8 cellular contexts compared by ENCODE assay signal in genomic region chr3:128617557-128618397, GRCh38. TPM values are rescaled to one million over a fixed set of nuclear protein-coding genes. Genes with fewer than 3 reads are reported as not detected.
A peak's percentile ranks its signal among the peaks of the same experiment; 100 is the strongest.
DNase-seq lines count a peak whose midpoint lies in the region; ATAC-seq, FAIRE-seq and TF ChIP-seq lines count a peak whose summit lies in the region.

No MANE protein-coding gene starts in this region.

- H3K9ac ChIP-seq in OCI-LY3 (ENCODE audit: low read length) = peak overlapping the region; percentile 84
- H3K9ac ChIP-seq in muscle layer of colon (ENCODE audit: low read length) = peak overlapping the region; percentile 68

- no peak for FAIRE-seq in D721Med (lab: Jason Lieb, UNC)

- H3K27me3 ChIP-seq in OCI-LY3 (ENCODE audit: low read depth, low read length) (no peaks in the 10 kb centered on the region), muscle layer of colon (ENCODE audit: control insufficient read depth in 1 of 2, insufficient read depth in 2 of 2, low read length in 2 of 2) (no peaks in the 10 kb centered on the region)

- H3K36me3 ChIP-seq in OCI-LY3 (replicated peaks; ENCODE audit: low read depth, low read length) (peaks cover 40% of the 10 kb centered on the region), muscle layer of colon (ENCODE audit: insufficient read depth, low read length) (peaks cover 34% of the 10 kb centered on the region)

- H3K4me2 ChIP-seq in OCI-LY3 (ENCODE audit: low read length) = peak overlapping the region; percentile 93

- H3K79me2 ChIP-seq in OCI-LY3 (ENCODE audit: low read length) = peaks cover 53% of the 10 kb centered on the region

- H3K4me3 ChIP-seq in OCI-LY3 (ENCODE audit: low read length) (peak overlapping the region; percentile 92), muscle layer of colon (ENCODE audit: low read depth in 1 of 2, low read length in 2 of 2) (peak overlapping the region; percentile 57 to 99)

- H2AFZ ChIP-seq in OCI-LY3 (ENCODE audit: low read depth, low read length) = peak overlapping the region; percentile 76

- TF ChIP-seq CTCF in D721Med (IDR thresholded peaks at IDR 0.05; ENCODE audit: insufficient read depth, missing control alignments) = peak; percentile 61
- TF ChIP-seq CTCF in OCI-LY3 (IDR thresholded peaks at IDR 0.05; ENCODE audit: low read depth, low read length) = peak; percentile 88

- peak overlapping the region; percentile 63 for H3K27ac ChIP-seq in OCI-LY3 (ENCODE audit: low read length)
- peak overlapping the region; percentile 80 for H3K27ac ChIP-seq in muscle layer of colon (ENCODE audit: low read depth, low read length)

- ATAC-seq in GM21515 (IDR thresholded peaks at IDR 0.05; ENCODE audit: unreplicated experiment) (peak; percentile 89), esophagus mucosa (peak; percentile 96)

- no peaks in the 10 kb centered on the region for H4K20me1 ChIP-seq in OCI-LY3 (ENCODE audit: insufficient read depth, low read length)

- H3K4me1 ChIP-seq in OCI-LY3 (ENCODE audit: low read length) (peaks cover 19% of the 10 kb centered on the region), muscle layer of colon (ENCODE audit: insufficient read depth, low read length) (peaks cover 18% of the 10 kb centered on the region)

- H3K9me3 ChIP-seq in OCI-LY3 (ENCODE audit: insufficient read depth, low read length) = no peaks in the 10 kb centered on the region
- H3K9me3 ChIP-seq in muscle layer of colon (ENCODE audit: low read length) = no peaks in the 10 kb centered on the region

- DNase-seq in D721Med (ENCODE audit: insufficient read length, low spot score) (peak; percentile 98), HuH-7.5 (ENCODE audit: low spot score) (peak; percentile 93)
- DNase-seq in activated T-cell treated with anti-CD3 and anti-CD28 coated beads, Interleukin-2, amount 50 U/mL, for 1 hour = peak; percentile 97
- DNase-seq in stimulated activated CD8-positive, alpha-beta memory T cell treated with anti-CD3 and anti-CD28 coated beads, Interleukin-7, amount 100 ng/mL, for 24 hours (ENCODE audit: low read depth) = peak; percentile 98

RNA-seq across cellular contexts. Expression of gene RPN1, which starts 32.8 kb away (rescaled TPM):
- total RNA-seq in esophagus mucosa = 108 TPM

Comparison
In these comparisons a context has a peak if more than half of its experiments do, and no peak if none do; other contexts are left out.
1. Peak in every context shown above with its lines: DNase-seq, ATAC-seq, H3K4me3 ChIP-seq and H3K27ac ChIP-seq.